Comparison of ENCODE assay signal across 8 cellular contexts in genomic region chr18:59927246-59927825, GRCh38. TPM values are rescaled to one million over a fixed set of nuclear protein-coding genes. Genes with fewer than 3 reads are reported as not detected.
DNase-seq lines count a peak whose midpoint lies in the region; ATAC-seq and TF ChIP-seq lines count a peak whose summit lies in the region.

No MANE protein-coding gene starts in this region.

- peak; percentile 90 for ATAC-seq in activated CD4-positive, alpha-beta T cell treated with anti-CD3 and anti-CD28 coated beads for 36 hours
- peak; percentile 84 for ATAC-seq in HG02610 (IDR thresholded peaks at IDR 0.05; ENCODE audit: unreplicated experiment)

- H4K91ac ChIP-seq in mesenchymal stem cell (ENCODE audit: low read length), result no peak overlapping the region

- no peak overlapping the region for H2AK5ac ChIP-seq in mesenchymal stem cell (ENCODE audit: low read length, severe bottlenecking)

- no TSS peak for BruUV-seq in OCI-LY7 (replicated peaks; lab: Mats Ljungman, UMichigan)

- H3K9me3 Mint-ChIP-seq in activated CD4-positive, alpha-beta T cell treated with anti-CD3 and anti-CD28 coated beads for 36 hours (ENCODE audit: low read depth), result no peaks in the 10 kb centered on the region

- H2BK5ac ChIP-seq in mesenchymal stem cell (ENCODE audit: low read depth, low read length, poor library complexity, severe bottlenecking), result no peak overlapping the region

- peaks cover 37% of the 10 kb centered on the region for H3K4me1 Mint-ChIP-seq in activated CD4-positive, alpha-beta T cell treated with anti-CD3 and anti-CD28 coated beads for 36 hours

- H3K4me3 ChIP-seq in OCI-LY7 (ENCODE audit: low read depth, low read length, poor library complexity, severe bottlenecking) (no peak overlapping the region), mesenchymal stem cell (ENCODE audit: insufficient read depth in 1 of 2, low read depth in 1 of 2, low read length in 2 of 2) (no peak overlapping the region), adrenal gland (no peak overlapping the region)

- H3K36me3 ChIP-seq in OCI-LY7 (ENCODE audit: insufficient read depth, low read length) (no peaks in the 10 kb centered on the region), mesenchymal stem cell (ENCODE audit: control insufficient read depth in 1 of 2, insufficient read depth in 2 of 2, low read depth in 1 of 2, low read length in 2 of 2) (no peaks in the 10 kb centered on the region), adrenal gland (replicated peaks in 1 of 2) (no peaks in the 10 kb centered on the region)

- H4K20me1 ChIP-seq in OCI-LY7 (ENCODE audit: insufficient read depth, low read length), result no peaks in the 10 kb centered on the region

- H3K79me2 ChIP-seq in OCI-LY7 (ENCODE audit: insufficient read depth, low read depth, low read length), result no peaks in the 10 kb centered on the region

- H3K14ac ChIP-seq in mesenchymal stem cell (ENCODE audit: low read length in 2 of 2), result no peak overlapping the region

- no peak for TF ChIP-seq CTCF in OCI-LY7 (conservative IDR thresholded peaks at IDR 0.05; ENCODE audit: low read length)
- TF ChIP-seq CTCF in adrenal gland (IDR thresholded peaks at IDR 0.05), result no peak

- H3K36me3 Mint-ChIP-seq in activated CD4-positive, alpha-beta T cell treated with anti-CD3 and anti-CD28 coated beads for 36 hours (ENCODE audit: low read depth), result no peaks in the 10 kb centered on the region

- H4K8ac ChIP-seq in mesenchymal stem cell (ENCODE audit: low read length), result no peak overlapping the region

- no peaks in the 10 kb centered on the region for H3K27me3 ChIP-seq in mesenchymal stem cell (ENCODE audit: control insufficient read depth in 1 of 2, insufficient read depth in 1 of 2, low read length in 2 of 2)
- H3K27me3 ChIP-seq in adrenal gland, result no peaks in the 10 kb centered on the region

- intact Hi-C loops in activated CD4-positive, alpha-beta T cell treated with anti-CD3 and anti-CD28 coated beads for 36 hours (cut with DNase I, micrococcal nuclease), result loop anchor here (1.0 kb wide), 6 partner anchors 20 to 93 kb away; partner anchors contain the start of gene PMAIP1 (in 1 of the 2)
- intact Hi-C loops in OCI-LY7 (cut with micrococcal nuclease; ENCODE audit: unreplicated experiment), result no loop called here
- intact Hi-C loops in adrenal gland (cut with DNase I), result no loop called here

- no peaks in the 10 kb centered on the region for H3K27me3 Mint-ChIP-seq in activated CD4-positive, alpha-beta T cell treated with anti-CD3 and anti-CD28 coated beads for 36 hours

- POLR2A ChIA-PET in activated CD4-positive, alpha-beta T cell treated with anti-CD3 and anti-CD28 coated beads for 36 hours (lab: Charles Lee), result interaction anchor here (0.6 to 2.3 kb wide), 8 partner anchors 15 to 55 kb away, joined by 3 to 33 read pairs (median 8); partner anchors contain the start of gene PMAIP1
- POLR2A ChIA-PET in OCI-LY7 (lab: Charles Lee), result interaction anchor here (1.3 kb wide), 1 partner anchor 17 kb away, joined by 3 read pairs; no protein-coding TSS in a partner anchor

- CTCF ChIA-PET in activated CD4-positive, alpha-beta T cell treated with anti-CD3 and anti-CD28 coated beads for 36 hours (lab: Charles Lee), result interaction anchor here (0.6 to 1.3 kb wide), 10 partner anchors 17 to 91 kb away, joined by 3 to 6 read pairs (median 4); no protein-coding TSS in a partner anchor
- CTCF ChIA-PET in OCI-LY7 (lab: Charles Lee; ENCODE audit: unreplicated experiment), result no interaction called here

- H3K27ac ChIP-seq in OCI-LY7 (ENCODE audit: low read depth, low read length, poor library complexity, severe bottlenecking) (no peak overlapping the region), mesenchymal stem cell (ENCODE audit: low read length, poor library complexity, severe bottlenecking) (no peak overlapping the region), adrenal gland (no peak overlapping the region)

- no peak overlapping the region for H2BK12ac ChIP-seq in mesenchymal stem cell (ENCODE audit: low read length in 2 of 2)

- no peaks in the 10 kb centered on the region for H3K79me1 ChIP-seq in mesenchymal stem cell (replicated peaks; ENCODE audit: low read length, poor library complexity, severe bottlenecking)

- peak; percentile 70 for DNase-seq in activated CD4-positive, alpha-beta T cell treated with anti-CD3 and anti-CD28 coated beads for 36 hours
- no peak for DNase-seq in activated CD4-positive, alpha-beta T cell treated with anti-CD3 and anti-CD28 coated beads, Interleukin-2, amount 50 U/mL, for 1 hour
- DNase-seq in OCI-LY7 (ENCODE audit: low spot score) (no peak), putamen (ENCODE audit: low spot score) (peak; percentile 3), mesenchymal stem cell (no peak), adrenal gland (no peak), AG08395 (ENCODE audit: low spot score) (no peak)

- H3K23ac ChIP-seq in mesenchymal stem cell (ENCODE audit: low read length in 2 of 2), result no peak overlapping the region

- no peak for TF ChIP-seq POLR2A in adrenal gland (IDR thresholded peaks at IDR 0.05)

- H3K4me1 ChIP-seq in OCI-LY7 (ENCODE audit: insufficient read depth, low read length, poor library complexity, severe bottlenecking), result no peaks in the 10 kb centered on the region
- peaks cover 1% of the 10 kb centered on the region for H3K4me1 ChIP-seq in mesenchymal stem cell (ENCODE audit: control insufficient read depth, insufficient read depth, low read depth, low read length)
- no peaks in the 10 kb centered on the region for H3K4me1 ChIP-seq in adrenal gland (replicated peaks in 1 of 2)

- no peak overlapping the region for H3K9ac ChIP-seq in mesenchymal stem cell (ENCODE audit: low read length)

- H3K4ac ChIP-seq in mesenchymal stem cell (ENCODE audit: low read depth in 1 of 2, low read length in 2 of 2), result no peak overlapping the region

- H2BK120ac ChIP-seq in mesenchymal stem cell (ENCODE audit: low read depth, low read length), result no peak overlapping the region

- no peak overlapping the region for H3K18ac ChIP-seq in mesenchymal stem cell (ENCODE audit: low read depth in 1 of 2, low read length in 2 of 2)

- H3K27ac Mint-ChIP-seq in activated CD4-positive, alpha-beta T cell treated with anti-CD3 and anti-CD28 coated beads for 36 hours, result peak overlapping the region; percentile 93

- H3K9me2 ChIP-seq in OCI-LY7 (ENCODE audit: insufficient read depth, low read length), result no peaks in the 10 kb centered on the region

- no peaks in the 10 kb centered on the region for H3K9me3 ChIP-seq in OCI-LY7 (ENCODE audit: low read length)
- H3K9me3 ChIP-seq in mesenchymal stem cell (ENCODE audit: control insufficient read depth, low read length), result no peaks in the 10 kb centered on the region
- H3K9me3 ChIP-seq in adrenal gland (replicated peaks in 1 of 3), result no peaks in the 10 kb centered on the region

- no peak overlapping the region for H2BK15ac ChIP-seq in mesenchymal stem cell (ENCODE audit: low read depth, poor library complexity, severe bottlenecking)

- WGBS in mesenchymal stem cell, result 91% methylated on average over 5 of the region's 5 CpGs
- 31 to 44% (median 40%) methylated on average over 5 of the region's 5 CpGs for WGBS in adrenal gland, 4 donors

- H2AFZ ChIP-seq in OCI-LY7 (ENCODE audit: low read length) (peak overlapping the region; percentile 36; the same call in 1 of the 2 replicates), mesenchymal stem cell (ENCODE audit: low read depth, low read length) (no peak overlapping the region)

- H3K4me2 ChIP-seq in OCI-LY7 (ENCODE audit: low read length), result no peak overlapping the region
- H3K4me2 ChIP-seq in mesenchymal stem cell (ENCODE audit: low read length, poor library complexity, severe bottlenecking), result no peak overlapping the region

- H3K4me3 Mint-ChIP-seq in activated CD4-positive, alpha-beta T cell treated with anti-CD3 and anti-CD28 coated beads for 36 hours, result peak overlapping the region; percentile 47

RNA-seq across cellular contexts. Expression of gene PMAIP1, which starts 27.5 kb away (rescaled TPM):
- total RNA-seq in activated CD4-positive, alpha-beta T cell treated with anti-CD3 and anti-CD28 coated beads for 36 hours, result 10 to 100 TPM; 58.7 to 97.2 TPM
- 22.9 and 25.4 TPM in 2 replicates for total RNA-seq in OCI-LY7 (2014; rRNA removed; shearing (Covaris generic))
- total RNA-seq in OCI-LY7 (2022), result 21.1 and 23.3 TPM in 2 replicates
- 84.5 TPM for polyA plus RNA-seq in mesenchymal stem cell (2013, experiment 1 of 2)
- 88.7 TPM for polyA plus RNA-seq in mesenchymal stem cell (2013, experiment 2 of 2)
- total RNA-seq in adrenal gland, result under 1 TPM in 6 of 8 donors, not detected in 2; 0.14 to 0.92 (median 0.53) TPM
- under 1 TPM; 0.13 to 0.88 (median 0.16) TPM for polyA plus RNA-seq in adrenal gland

Comparison
In these comparisons a context has a peak if more than half of its experiments do, and no peak if none do; other contexts are left out.
1. DNase-seq: peak in activated CD4-positive, alpha-beta T cell treated with anti-CD3 and anti-CD28 coated beads for 36 hours (single experiment) and putamen (single experiment); none in activated CD4-positive, alpha-beta T cell treated with anti-CD3 and anti-CD28 coated beads, Interleukin-2, amount 50 U/mL, for 1 hour (single experiment), OCI-LY7 (single experiment), mesenchymal stem cell (single experiment), adrenal gland (0 of 7) and AG08395 (single experiment).
2. RNA of gene PMAIP1, which starts 27.5 kb away (total RNA-seq): 58.7 to 97.2 TPM in activated CD4-positive, alpha-beta T cell treated with anti-CD3 and anti-CD28 coated beads for 36 hours and 21.1 to 25.4 TPM in OCI-LY7; 0.14 to 0.92 TPM in adrenal gland; every median in the first group is over 10 times any median in the second.
3. intact Hi-C loops: an anchor here in activated CD4-positive, alpha-beta T cell treated with anti-CD3 and anti-CD28 coated beads for 36 hours (1.0 kb wide); none called in OCI-LY7 and adrenal gland.